Comparison of ENCODE assay signal across 18 cellular contexts in the genomic region with DNA sequence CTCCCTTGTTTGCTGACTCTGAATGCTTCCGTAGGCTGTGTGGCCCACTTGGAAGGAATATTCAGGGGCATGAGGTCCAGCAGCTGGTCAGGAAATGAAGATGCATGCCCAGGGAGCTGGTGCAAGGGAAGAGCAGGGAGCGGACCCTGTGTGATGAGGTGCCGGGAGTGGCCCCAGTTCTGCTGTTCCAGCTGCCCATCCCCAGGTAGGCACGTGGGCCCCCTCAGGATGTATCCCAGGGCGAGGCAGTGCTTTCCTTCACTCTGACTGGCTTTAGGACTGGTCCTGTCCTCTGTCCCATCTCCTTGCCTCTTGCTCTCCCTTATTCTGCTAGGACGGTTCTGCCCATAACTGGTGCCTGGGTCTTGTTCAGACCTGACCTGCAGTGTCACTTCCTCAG. TPM values are rescaled to one million over a fixed set of nuclear protein-coding genes. Genes with fewer than 3 reads are reported as not detected.
A peak's percentile ranks its signal among the peaks of the same experiment; 100 is the strongest.
DNase-seq lines count a peak whose midpoint lies in the region; ATAC-seq, FAIRE-seq and TF ChIP-seq lines count a peak whose summit lies in the region.
"Had no signal": no experiment of that assay in that cellular context is flagged by ENCODE, and none has a peak within 500 bp of the region (broad histone marks: within the 10 kb centered on the region; RNA-seq: fewer than 3 reads in every experiment).

No MANE protein-coding gene starts in this region.

- H3K4ac ChIP-seq in H1 (replicated peaks; ENCODE audit: insufficient read length, low read depth, low read length), result no peak overlapping the region

- H3K4me2 ChIP-seq in H1 (ENCODE audit: insufficient read depth in 1 of 2, low read depth in 2 of 2, low read length in 2 of 2), result no peak overlapping the region
- H3K4me2 ChIP-seq: GM23338 had no signal

- no peaks in the 10 kb centered on the region for H3K9me3 Mint-ChIP-seq in CD4-positive, alpha-beta T cell
- H3K9me3 Mint-ChIP-seq: GM23338 had no signal

- DNase-seq in Peyer's patch (peak in 1 of 3 donors; percentile 56), H1 (ENCODE audit: low read depth in 1 of 2, low spot score in 2 of 2) (no peak), transverse colon (no peak), hippocampal formation (lab: John Stamatoyannopoulos, UW) (no peak)
- DNase-seq in CD4-positive, alpha-beta T cell, result no peak
- DNase-seq: BE2C, DND-41, KBM-7, NCI-H1436, NCI-H2081, NCI-H774, SJCRH30 had no signal

- no peak for FAIRE-seq in H1 (lab: Jason Lieb, UNC)
- FAIRE-seq: G401.6 had no signal

- TF ChIP-seq CTCF in Peyer's patch (IDR thresholded peaks at IDR 0.05) (no peak), H1 (IDR thresholded peaks at IDR 0.05; ENCODE audit: control extremely low read depth in 1 of 3, insufficient read depth in 1 of 3, low read depth in 1 of 3, low read length in 3 of 3) (no peak), transverse colon (IDR thresholded peaks at IDR 0.05) (no peak)
- no peak for TF ChIP-seq CTCF in CD4-positive, alpha-beta T cell (IDR thresholded peaks at IDR 0.05)

- intact Hi-C loops in transverse colon (cut with DNase I; ENCODE audit: low total_unique reads), result no loop called here
- intact Hi-C loops in CD4-positive, alpha-beta T cell (cut with DNase I, micrococcal nuclease), result no loop called here

- H3K4me1 ChIP-seq in Peyer's patch (peaks cover 0 to 26% (median 0%) of the 10 kb centered on the region in 4 donors), H1 (replicated peaks in 1 of 4; ENCODE audit: control insufficient read depth in 3 of 4, insufficient read depth in 4 of 4, low read length in 3 of 4) (no peaks in the 10 kb centered on the region), muscle layer of duodenum (ENCODE audit: control insufficient read depth in 1 of 2, insufficient read depth in 2 of 2, low read length in 2 of 2) (no peaks in the 10 kb centered on the region), transverse colon (peaks cover 14 to 68% (median 55%) of the 10 kb centered on the region in 4 donors)
- H3K4me1 ChIP-seq: BE2C had no signal

- in situ Hi-C loops in transverse colon (cut with MboI; ENCODE audit: low pct_ligation_motif_present in 1 of 4, low pct_unique_long_range_greater_than_20kb in 1 of 4, low sequenced_read_pairs in 3 of 4), result no loop called here

- no peak overlapping the region for H3K9ac ChIP-seq in H1 (replicated peaks in 1 of 4; ENCODE audit: extremely low read depth in 1 of 4, low read depth in 3 of 4, low read length in 3 of 4)

- no peak overlapping the region for H4K91ac ChIP-seq in H1 (replicated peaks; ENCODE audit: insufficient read length, low read length)

- H2BK120ac ChIP-seq in H1 (replicated peaks; ENCODE audit: low read depth, low read length), result no peak overlapping the region

- no peak overlapping the region for H3K18ac ChIP-seq in H1 (ENCODE audit: extremely low read depth, low read length)

- H2AK5ac ChIP-seq in H1 (ENCODE audit: low read depth, low read length), result no peak overlapping the region; the same call in 1 of the 2 replicates

- no peak for ATAC-seq in CD4-positive, alpha-beta T cell (ENCODE audit: poor library complexity)
- no peak for ATAC-seq in GM19463 (IDR thresholded peaks at IDR 0.05; ENCODE audit: unreplicated experiment)
- ATAC-seq: GM23338 had no signal

- H3K4me3 Mint-ChIP-seq in CD4-positive, alpha-beta T cell, result no peak overlapping the region
- H3K4me3 Mint-ChIP-seq: GM23338 had no signal

- no peaks in the 10 kb centered on the region for H3K79me2 ChIP-seq in H1 (ENCODE audit: control insufficient read depth in 1 of 2, insufficient read depth in 2 of 2, low read length in 2 of 2)

- no peaks in the 10 kb centered on the region for H3K79me1 ChIP-seq in H1 (ENCODE audit: low read depth, low read length)

- TF ChIP-seq EP300 in H1 (IDR thresholded peaks at IDR 0.05; ENCODE audit: borderline replicate concordance in 1 of 2, low read depth in 2 of 2, low read length in 2 of 2), result no peak
- TF ChIP-seq EP300 in transverse colon (IDR thresholded peaks at IDR 0.05; ENCODE audit: low read depth), result no peak

- H2AFZ ChIP-seq in H1 (ENCODE audit: low read length), result no peak overlapping the region
- H2AFZ ChIP-seq: GM23338 had no signal

- no peak overlapping the region for H3K27ac Mint-ChIP-seq in CD4-positive, alpha-beta T cell
- H3K27ac Mint-ChIP-seq: GM23338 had no signal

- no peaks in the 10 kb centered on the region for H3K36me3 Mint-ChIP-seq in CD4-positive, alpha-beta T cell (ENCODE audit: low read depth)

- H3K9me3 ChIP-seq in Peyer's patch (no peaks in the 10 kb centered on the region), H1 (ENCODE audit: insufficient read depth in 2 of 2, low read depth in 1 of 2, low read length in 1 of 2) (no peaks in the 10 kb centered on the region), muscle layer of duodenum (ENCODE audit: control insufficient read depth in 1 of 2, low read length in 2 of 2) (no peaks in the 10 kb centered on the region), transverse colon (no peaks in the 10 kb centered on the region)
- no peaks in the 10 kb centered on the region for H3K9me3 ChIP-seq in CD4-positive, alpha-beta T cell (ENCODE audit: control insufficient read depth, low read length)
- H3K9me3 ChIP-seq: BE2C, SJCRH30 had no signal

- no peak overlapping the region for H2BK5ac ChIP-seq in H1 (ENCODE audit: low read depth, low read length)

- H3K4me1 Mint-ChIP-seq in CD4-positive, alpha-beta T cell (ENCODE audit: low read depth), result no peaks in the 10 kb centered on the region
- H3K4me1 Mint-ChIP-seq: GM23338 had no signal

- H2BK12ac ChIP-seq in H1 (ENCODE audit: low read depth, low read length), result 0 out of 2 replicates have a peak overlapping the region, but pooled peaks have one; percentile 17

- no peak overlapping the region for H3K14ac ChIP-seq in H1 (ENCODE audit: insufficient read length)

- peak overlapping the region in 3 of 4 donors; percentile 89 to 96 (median 94) for H3K27ac ChIP-seq in Peyer's patch
- no peak overlapping the region for H3K27ac ChIP-seq in H1 (ENCODE audit: low read depth, low read length)
- peak overlapping the region; percentile 87 for H3K27ac ChIP-seq in muscle layer of duodenum (ENCODE audit: low read length)
- peak overlapping the region; percentile 88 to 93 (median 90) for H3K27ac ChIP-seq in transverse colon
- H3K27ac ChIP-seq in CD4-positive, alpha-beta T cell (ENCODE audit: low read depth, low read length), result no peak overlapping the region
- H3K27ac ChIP-seq: SJCRH30 had no signal

- CTCF ChIA-PET in H1 (lab: Charles Lee; ENCODE audit: partially characterized antibody), result interaction anchor here (0.9 to 1.8 kb wide), 5 partner anchors 9 to 99 kb away, joined by 3 to 8 read pairs (median 3); no protein-coding TSS in a partner anchor
- CTCF ChIA-PET in CD4-positive, alpha-beta T cell (lab: Charles Lee), result no interaction called here

- H4K20me1 ChIP-seq in H1 (replicated peaks in 1 of 2; ENCODE audit: control insufficient read depth in 1 of 2, insufficient read depth in 2 of 2, low read length in 2 of 2), result no peaks in the 10 kb centered on the region

- no peak overlapping the region for H4K5ac ChIP-seq in H1 (ENCODE audit: insufficient read length, low read depth, low read length)

- H3K56ac ChIP-seq in H1 (replicated peaks; ENCODE audit: insufficient read length, low read depth, low read length), result no peak overlapping the region

- POLR2A ChIA-PET in H1 (lab: Charles Lee; ENCODE audit: partially characterized antibody), result no interaction called here
- POLR2A ChIA-PET in CD4-positive, alpha-beta T cell (lab: Charles Lee), result no interaction called here

- H3K4me3 ChIP-seq in Peyer's patch (peak overlapping the region in 1 of 4 donors; percentile 9), H1 (ENCODE audit: extremely low read depth in 1 of 4, insufficient read depth in 2 of 4, low read depth in 3 of 4, low read length in 4 of 4) (no peak overlapping the region), muscle layer of duodenum (ENCODE audit: low read depth in 1 of 2, low read length in 2 of 2) (no peak overlapping the region), transverse colon (no peak overlapping the region)
- H3K4me3 ChIP-seq: GM23338, SJCRH30 had no signal

- H2BK20ac ChIP-seq in H1 (ENCODE audit: low read length), result no peak overlapping the region

- H4K8ac ChIP-seq in H1 (ENCODE audit: extremely low read depth, insufficient read depth, low read length), result no peak overlapping the region

- H3K23me2 ChIP-seq in H1 (ENCODE audit: low read depth, low read length), result no peaks in the 10 kb centered on the region

- TF ChIP-seq RAD21 in H1 (IDR thresholded peaks at IDR 0.05 in 1 of 2, conservative IDR thresholded peaks at IDR 0.05 in 1 of 2; ENCODE audit: low read depth in 2 of 2, low read length in 2 of 2), result no peak

- 90% methylated on average over 6 of the region's 6 CpGs; no CpG with 5 or more reads in 1 of the 2 experiments for WGBS in H1 (ENCODE audit: extremely low coverage in 1 of 2, insufficient coverage in 1 of 2, insufficient read length in 1 of 2, insufficient replicate concordance in 2 of 2, low coverage in 1 of 2, low lambda C conversion rate in 2 of 2, missing lambda C conversion rate in 1 of 2), 2 experiments
- 52 to 83% methylated on average over 1 to 6 of the region's 6 CpGs for WGBS in transverse colon (ENCODE audit: low coverage in 1 of 2), 2 donors

- H3K27me3 ChIP-seq in Peyer's patch (no peaks in the 10 kb centered on the region), H1 (replicated peaks in 1 of 4; ENCODE audit: control insufficient read depth in 3 of 4, extremely low read depth in 1 of 4, insufficient read depth in 3 of 4, low read length in 3 of 4) (no peaks in the 10 kb centered on the region), muscle layer of duodenum (ENCODE audit: low read depth, low read length) (no peaks in the 10 kb centered on the region), transverse colon (no peaks in the 10 kb centered on the region)
- H3K27me3 ChIP-seq in CD4-positive, alpha-beta T cell (ENCODE audit: control insufficient read depth, insufficient read depth, low read length), result no peaks in the 10 kb centered on the region
- H3K27me3 ChIP-seq: BE2C, SJCRH30 had no signal

- no peak for TF ChIP-seq POLR2A in Peyer's patch (IDR thresholded peaks at IDR 0.05)
- no peak for TF ChIP-seq POLR2A in H1 (IDR thresholded peaks at IDR 0.05; ENCODE audit: control extremely low read depth in 1 of 2, low read depth in 2 of 2, low read length in 2 of 2)
- no peak for TF ChIP-seq POLR2A in transverse colon (IDR thresholded peaks at IDR 0.05)

- H3K27me3 Mint-ChIP-seq in CD4-positive, alpha-beta T cell, result peaks cover 4% of the 10 kb centered on the region

- H2BK15ac ChIP-seq in H1 (ENCODE audit: low read length), result no peak overlapping the region

- H3K36me3 ChIP-seq in Peyer's patch, result no peaks in the 10 kb centered on the region
- H3K36me3 ChIP-seq in H1 (ENCODE audit: control insufficient read depth in 2 of 4, insufficient read depth in 4 of 4, low read length in 3 of 4), result no peaks in the 10 kb centered on the region
- H3K36me3 ChIP-seq in muscle layer of duodenum (ENCODE audit: control insufficient read depth in 1 of 2, insufficient read depth in 2 of 2, low read length in 2 of 2), result no peaks in the 10 kb centered on the region
- no peaks in the 10 kb centered on the region for H3K36me3 ChIP-seq in transverse colon
- H3K36me3 ChIP-seq: BE2C, SJCRH30 had no signal

- no peak overlapping the region for H3K23ac ChIP-seq in H1 (ENCODE audit: insufficient read length)

RNA-seq across cellular contexts. Expression of a gene that starts 1.1 kb away (rescaled TPM):
- total RNA-seq in Peyer's patch (100 to 1,000 TPM in 3 of 4 donors, 10 to 100 TPM in 1; 47.0 to 200 (median 135) TPM), transverse colon (100 to 1,000 TPM; 243 to 431 (median 364) TPM)
- total RNA-seq in H1 (2021; fragmentation: NEBNext Ultra II Directional; extraction: Animal tissue kit (Norgen Biotek cat#: 25700)), result not detected in 2 replicates
- polyA plus RNA-seq in H1 (2011; rRNA removed), result 0.08 TPM in 1 of 2 replicates, not detected in the other
- polyA plus RNA-seq in H1 (2011; cell fraction: cytosol; rRNA removed), result not detected
- 0.09 TPM for polyA plus RNA-seq in H1 (2011; cell fraction: nucleus; rRNA removed)
- not detected in 4 replicates for polyA plus RNA-seq in H1 (2012, experiment 1 of 2)
- not detected for polyA plus RNA-seq in H1 (2012, experiment 2 of 2)
- polyA plus RNA-seq in H1 (2013, experiment 1 of 2), result not detected
- 0.07 TPM for polyA plus RNA-seq in H1 (2013, experiment 2 of 2)
- not detected in 2 replicates for polyA minus RNA-seq in H1 (2011; rRNA and poly(A)+ RNA removed)
- polyA minus RNA-seq in H1 (2011; cell fraction: cytosol; rRNA and poly(A)+ RNA removed), result not detected
- polyA minus RNA-seq in H1 (2011; cell fraction: nucleus; rRNA and poly(A)+ RNA removed), result not detected
- not detected for total RNA-seq in CD4-positive, alpha-beta T cell
- total RNA-seq: GM23338, NCI-H460, SJCRH30 had no signal
- polyA plus RNA-seq: AG04450 had no signal

Comparison
In these comparisons a context has a peak if more than half of its experiments do, and no peak if none do; other contexts are left out.
1. H3K27ac ChIP-seq: peak in Peyer's patch (3 of 4), muscle layer of duodenum (single experiment) and transverse colon (4 of 4); none in H1 (single experiment) and CD4-positive, alpha-beta T cell (single experiment).
2. RNA of a gene that starts 1.1 kb away (total RNA-seq): 243 to 431 TPM in transverse colon and 47.0 to 200 TPM in Peyer's patch; not detected in H1 and not detected in CD4-positive, alpha-beta T cell; every median in the first group is over 10 times any median in the second.